1 cellular context compared by ENCODE assay signal in the genomic region with DNA sequence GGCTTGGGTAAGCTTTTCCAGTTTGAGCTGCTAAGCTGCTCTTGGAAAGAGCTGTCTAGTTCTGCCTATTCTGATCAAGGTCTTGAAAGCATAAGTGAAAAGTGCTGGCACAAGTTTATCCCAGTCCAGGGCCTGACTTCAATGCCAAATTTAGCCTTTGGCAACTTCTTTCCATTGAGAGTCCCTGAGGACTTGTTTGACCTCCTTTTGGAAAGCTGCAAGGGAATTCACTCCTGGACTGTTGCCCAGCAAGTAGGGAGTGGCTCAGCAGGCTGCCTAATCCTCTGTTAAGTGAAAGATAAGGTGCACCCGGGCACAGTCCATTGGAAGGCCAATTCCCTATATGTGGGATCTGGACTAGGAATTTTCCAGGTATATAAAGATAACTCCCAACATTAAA.
TF ChIP-seq lines count a peak whose summit lies in the region.

No MANE protein-coding gene starts in this region.

TF ChIP-seq in HEK293, 187 proteins besides CTCF, POLR2A, EP300 and RAD21 (continued from another document):
- TF ChIP-seq ZNF610 (tag by site-specific recombination; IDR thresholded peaks at IDR 0.05; ENCODE audit: borderline replicate concordance) = peak; percentile 83; the same call in 1 of the 2 replicates
- peak; percentile 58 for TF ChIP-seq SETDB1 (IDR thresholded peaks at IDR 0.05; ENCODE audit: insufficient read length, low read length)
- 0 out of 2 replicates have a peak, but pooled peaks have one; percentile 47 for TF ChIP-seq ZNF501 (tag by site-specific recombination; IDR thresholded peaks at IDR 0.05)
- TF ChIP-seq KLF1 (tag by site-specific recombination; IDR thresholded peaks at IDR 0.05) = peak; percentile 81
- no peak for TF ChIP-seq ZNF837 (tag by site-specific recombination; IDR thresholded peaks at IDR 0.05)
- peak; percentile 99 for TF ChIP-seq TRIM28 (IDR thresholded peaks at IDR 0.05; ENCODE audit: borderline replicate concordance, low read length)
- TF ChIP-seq, protein P1, sequence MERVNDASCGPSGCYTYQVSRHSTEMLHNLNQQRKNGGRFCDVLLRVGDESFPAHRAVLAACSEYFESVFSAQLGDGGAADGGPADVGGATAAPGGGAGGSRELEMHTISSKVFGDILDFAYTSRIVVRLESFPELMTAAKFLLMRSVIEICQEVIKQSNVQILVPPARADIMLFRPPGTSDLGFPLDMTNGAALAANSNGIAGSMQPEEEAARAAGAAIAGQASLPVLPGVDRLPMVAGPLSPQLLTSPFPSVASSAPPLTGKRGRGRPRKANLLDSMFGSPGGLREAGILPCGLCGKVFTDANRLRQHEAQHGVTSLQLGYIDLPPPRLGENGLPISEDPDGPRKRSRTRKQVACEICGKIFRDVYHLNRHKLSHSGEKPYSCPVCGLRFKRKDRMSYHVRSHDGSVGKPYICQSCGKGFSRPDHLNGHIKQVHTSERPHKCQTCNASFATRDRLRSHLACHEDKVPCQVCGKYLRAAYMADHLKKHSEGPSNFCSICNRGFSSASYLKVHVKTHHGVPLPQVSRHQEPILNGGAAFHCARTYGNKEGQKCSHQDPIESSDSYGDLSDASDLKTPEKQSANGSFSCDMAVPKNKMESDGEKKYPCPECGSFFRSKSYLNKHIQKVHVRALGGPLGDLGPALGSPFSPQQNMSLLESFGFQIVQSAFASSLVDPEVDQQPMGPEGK (tag by site-specific recombination; IDR thresholded peaks at IDR 0.05) = no peak
- 0 out of 2 replicates have a peak, but pooled peaks have one; percentile 18 for TF ChIP-seq ZSCAN30 (tag by site-specific recombination; IDR thresholded peaks at IDR 0.05)
- TF ChIP-seq OSR2 (tag by site-specific recombination; IDR thresholded peaks at IDR 0.05) = peak; percentile 81
- no peak for TF ChIP-seq ZNF335 (tag by site-specific recombination; conservative IDR thresholded peaks at IDR 0.05)
- TF ChIP-seq KLF7 (tag by site-specific recombination; IDR thresholded peaks at IDR 0.05; ENCODE audit: borderline replicate concordance) = peak; percentile 75; the same call in 1 of the 2 replicates
- peak; percentile 30; the same call in 1 of the 2 replicates for TF ChIP-seq ZIC2 (tag by site-specific recombination; IDR thresholded peaks at IDR 0.05)
- TF ChIP-seq ZXDB (tag by site-specific recombination; IDR thresholded peaks at IDR 0.05) = 0 out of 2 replicates have a peak, but pooled peaks have one; percentile 51
- TF ChIP-seq ZNF529 (tag by site-specific recombination; IDR thresholded peaks at IDR 0.05; ENCODE audit: insufficient replicate concordance) = no peak
- TF ChIP-seq HOXD13 (CRISPR knock-in tag; IDR thresholded peaks at IDR 0.05; ENCODE audit: borderline replicate concordance) = no peak
- TF ChIP-seq, protein P2, sequence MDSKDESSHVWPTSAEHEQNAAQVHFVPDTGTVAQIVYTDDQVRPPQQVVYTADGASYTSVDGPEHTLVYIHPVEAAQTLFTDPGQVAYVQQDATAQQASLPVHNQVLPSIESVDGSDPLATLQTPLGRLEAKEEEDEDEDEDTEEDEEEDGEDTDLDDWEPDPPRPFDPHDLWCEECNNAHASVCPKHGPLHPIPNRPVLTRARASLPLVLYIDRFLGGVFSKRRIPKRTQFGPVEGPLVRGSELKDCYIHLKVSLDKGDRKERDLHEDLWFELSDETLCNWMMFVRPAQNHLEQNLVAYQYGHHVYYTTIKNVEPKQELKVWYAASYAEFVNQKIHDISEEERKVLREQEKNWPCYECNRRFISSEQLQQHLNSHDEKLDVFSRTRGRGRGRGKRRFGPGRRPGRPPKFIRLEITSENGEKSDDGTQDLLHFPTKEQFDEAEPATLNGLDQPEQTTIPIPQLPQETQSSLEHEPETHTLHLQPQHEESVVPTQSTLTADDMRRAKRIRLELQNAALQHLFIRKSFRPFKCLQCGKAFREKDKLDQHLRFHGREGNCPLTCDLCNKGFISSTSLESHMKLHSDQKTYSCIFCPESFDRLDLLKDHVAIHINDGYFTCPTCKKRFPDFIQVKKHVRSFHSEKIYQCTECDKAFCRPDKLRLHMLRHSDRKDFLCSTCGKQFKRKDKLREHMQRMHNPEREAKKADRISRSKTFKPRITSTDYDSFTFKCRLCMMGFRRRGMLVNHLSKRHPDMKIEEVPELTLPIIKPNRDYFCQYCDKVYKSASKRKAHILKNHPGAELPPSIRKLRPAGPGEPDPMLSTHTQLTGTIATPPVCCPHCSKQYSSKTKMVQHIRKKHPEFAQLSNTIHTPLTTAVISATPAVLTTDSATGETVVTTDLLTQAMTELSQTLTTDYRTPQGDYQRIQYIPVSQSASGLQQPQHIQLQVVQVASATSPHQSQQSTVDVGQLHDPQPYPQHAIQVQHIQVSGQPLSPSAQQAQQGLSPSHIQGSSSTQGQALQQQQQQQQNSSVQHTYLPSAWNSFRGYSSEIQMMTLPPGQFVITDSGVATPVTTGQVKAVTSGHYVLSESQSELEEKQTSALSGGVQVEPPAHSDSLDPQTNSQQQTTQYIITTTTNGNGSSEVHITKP (tag by site-specific recombination; IDR thresholded peaks at IDR 0.05) = 0 out of 2 replicates have a peak, but pooled peaks have one; percentile 35
- TF ChIP-seq ZBTB48 (tag by site-specific recombination; IDR thresholded peaks at IDR 0.05) = peak; percentile 40; the same call in 1 of the 2 replicates
- no peak for TF ChIP-seq HOXC10 (CRISPR knock-in tag; IDR thresholded peaks at IDR 0.05)
- TF ChIP-seq ZNF112 (tag by site-specific recombination; IDR thresholded peaks at IDR 0.05) = no peak
- TF ChIP-seq ZNF324 (tag by site-specific recombination; IDR thresholded peaks at IDR 0.05) = no peak
